Comparison of ENCODE assay signal across 9 cellular contexts in the genomic region with DNA sequence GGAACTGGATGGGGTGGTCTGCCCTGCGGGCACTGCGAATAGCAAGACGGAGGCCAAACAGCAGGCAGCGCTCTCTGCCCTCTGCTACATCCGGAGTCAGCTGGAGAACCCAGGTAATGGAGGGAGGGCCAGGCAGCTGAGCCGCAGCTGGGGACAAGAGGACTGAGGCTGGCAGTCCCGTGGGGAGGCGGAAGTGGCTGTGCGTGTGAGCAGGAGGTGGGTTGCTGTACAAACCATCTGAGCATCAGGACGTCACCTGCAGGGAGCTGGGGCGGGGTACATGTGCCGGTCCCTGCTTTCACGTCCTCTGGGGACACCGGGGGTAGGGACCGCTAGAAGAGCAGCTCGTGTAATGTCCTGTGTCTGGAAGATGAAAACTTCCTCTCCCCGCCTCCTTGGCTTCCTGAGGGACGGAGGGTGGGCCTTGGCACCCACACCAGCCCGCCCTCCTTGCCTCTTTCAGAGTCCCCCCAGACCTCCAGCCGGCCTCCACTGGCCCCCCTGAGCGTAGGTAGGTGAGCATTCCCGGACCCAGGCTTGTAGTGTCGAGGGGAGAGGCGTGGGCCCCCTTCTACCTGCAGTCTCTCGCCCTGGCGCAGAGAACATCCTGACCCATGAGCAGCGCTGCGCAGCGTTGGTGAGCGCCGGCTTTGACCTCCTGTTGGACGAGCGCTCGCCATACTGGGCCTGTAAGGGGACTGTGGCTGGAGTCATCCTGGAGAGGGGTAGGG. TPM values are rescaled to one million over a fixed set of nuclear protein-coding genes. Genes with fewer than 3 reads are reported as not detected.
A peak's percentile ranks its signal among the peaks of the same experiment; 100 is the strongest.
DNase-seq lines count a peak whose midpoint lies in the region; ATAC-seq and TF ChIP-seq lines count a peak whose summit lies in the region.
"Had no signal": no experiment of that assay in that cellular context is flagged by ENCODE, and none has a peak within 500 bp of the region (broad histone marks: within the 10 kb centered on the region; RNA-seq: fewer than 3 reads in every experiment).

No MANE protein-coding gene starts in this region.

- H3K9me3 Mint-ChIP-seq in activated naive CD4-positive, alpha-beta T cell treated with anti-CD3 and anti-CD28 coated beads for 36 hours: no peaks in the 10 kb centered on the region
- no peaks in the 10 kb centered on the region for H3K9me3 Mint-ChIP-seq in stimulated activated memory B cell treated with anti-CD40 and anti-IgM and Interleukin-4, amounts not matched to agents 10 μg/mL and 1 μg/mL and 100 μg/mL, for 72 hours

- CTCF ChIA-PET in activated naive CD4-positive, alpha-beta T cell treated with anti-CD3 and anti-CD28 coated beads for 36 hours (lab: Charles Lee): interaction anchor here (1.4 kb wide), 1 partner anchor 113 kb away, joined by 3 read pairs; no protein-coding TSS in a partner anchor

- peak; percentile 68 for ATAC-seq in stimulated activated memory B cell treated with anti-CD40 and anti-IgM and Interleukin-4, amounts not matched to agents 10 μg/mL and 1 μg/mL and 100 μg/mL, for 72 hours

- no peak for TF ChIP-seq CTCF in GM13976 (IDR thresholded peaks at IDR 0.05; ENCODE audit: borderline replicate concordance, control extremely low read depth, extremely low read depth, insufficient read depth, missing control alignments)

- DNase-seq in activated CD8-positive, alpha-beta memory T cell treated with anti-CD3 and anti-CD28 coated beads for 24 hours: peak; percentile 76
- DNase-seq in activated CD8-positive, alpha-beta memory T cell treated with anti-CD3 and anti-CD28 coated beads, Interleukin-2, amount 50 U/mL, for 4 hours: no peak
- DNase-seq in NCI-H1092 treated with DMSO at 0.1 percent for 48 hours (lab: John Stamatoyannopoulos, UW) (peak; percentile 35), C1 segment of cervical spinal cord (lab: John Stamatoyannopoulos, UW) (no peak), midbrain (lab: John Stamatoyannopoulos, UW) (no peak), GM13976 (ENCODE audit: low spot score) (no peak)
- DNase-seq in activated naive CD4-positive, alpha-beta T cell treated with anti-CD3 and anti-CD28 coated beads for 36 hours: peak; percentile 71

- no peaks in the 10 kb centered on the region for H3K36me3 Mint-ChIP-seq in activated naive CD4-positive, alpha-beta T cell treated with anti-CD3 and anti-CD28 coated beads for 36 hours (ENCODE audit: low read depth)
- H3K36me3 Mint-ChIP-seq in stimulated activated memory B cell treated with anti-CD40 and anti-IgM and Interleukin-4, amounts not matched to agents 10 μg/mL and 1 μg/mL and 100 μg/mL, for 72 hours: no peaks in the 10 kb centered on the region

- intact Hi-C loops in activated naive CD4-positive, alpha-beta T cell treated with anti-CD3 and anti-CD28 coated beads for 36 hours (cut with micrococcal nuclease): loop anchor here (2.0 kb wide), 1 partner anchor 312 kb away; no protein-coding TSS in a partner anchor

- no peak overlapping the region for H3K27ac Mint-ChIP-seq in activated naive CD4-positive, alpha-beta T cell treated with anti-CD3 and anti-CD28 coated beads for 36 hours
- peak overlapping the region; percentile 69 for H3K27ac Mint-ChIP-seq in stimulated activated memory B cell treated with anti-CD40 and anti-IgM and Interleukin-4, amounts not matched to agents 10 μg/mL and 1 μg/mL and 100 μg/mL, for 72 hours

- H3K27me3 Mint-ChIP-seq in activated naive CD4-positive, alpha-beta T cell treated with anti-CD3 and anti-CD28 coated beads for 36 hours (ENCODE audit: low read depth): no peaks in the 10 kb centered on the region
- peaks cover 42% of the 10 kb centered on the region for H3K27me3 Mint-ChIP-seq in stimulated activated memory B cell treated with anti-CD40 and anti-IgM and Interleukin-4, amounts not matched to agents 10 μg/mL and 1 μg/mL and 100 μg/mL, for 72 hours

- H3K4me1 Mint-ChIP-seq in activated naive CD4-positive, alpha-beta T cell treated with anti-CD3 and anti-CD28 coated beads for 36 hours (ENCODE audit: low read depth): peaks cover 17% of the 10 kb centered on the region
- peaks cover 10% of the 10 kb centered on the region for H3K4me1 Mint-ChIP-seq in stimulated activated memory B cell treated with anti-CD40 and anti-IgM and Interleukin-4, amounts not matched to agents 10 μg/mL and 1 μg/mL and 100 μg/mL, for 72 hours

- in situ Hi-C loops in GM13976 (cut with MboI; ENCODE audit: low sequenced_read_pairs, unreplicated experiment): no loop called here

- H3K4me3 Mint-ChIP-seq in activated naive CD4-positive, alpha-beta T cell treated with anti-CD3 and anti-CD28 coated beads for 36 hours: peak overlapping the region; percentile 54
- H3K4me3 Mint-ChIP-seq in stimulated activated memory B cell treated with anti-CD40 and anti-IgM and Interleukin-4, amounts not matched to agents 10 μg/mL and 1 μg/mL and 100 μg/mL, for 72 hours: peak overlapping the region; percentile 23

RNA-seq across cellular contexts. Expression of a gene that starts 3.7 kb away (rescaled TPM):
- total RNA-seq in activated naive CD4-positive, alpha-beta T cell treated with anti-CD3 and anti-CD28 coated beads for 36 hours: under 1 TPM; 0.30 to 0.45 TPM
- total RNA-seq: fibroblast of lung had no signal

RNA-seq across cellular contexts. Expression of a gene that starts 7.8 kb away (rescaled TPM):
- total RNA-seq in activated naive CD4-positive, alpha-beta T cell treated with anti-CD3 and anti-CD28 coated beads for 36 hours: 10 to 100 TPM; 59.3 to 66.2 TPM

RNA-seq across cellular contexts. Expression of a gene that starts 45.2 kb away (rescaled TPM):
- not detected for total RNA-seq in activated naive CD4-positive, alpha-beta T cell treated with anti-CD3 and anti-CD28 coated beads for 36 hours
- total RNA-seq: fibroblast of lung had no signal

RNA-seq across cellular contexts. Expression of a gene that starts 49.5 kb away (rescaled TPM):
- not detected for total RNA-seq in activated naive CD4-positive, alpha-beta T cell treated with anti-CD3 and anti-CD28 coated beads for 36 hours
- total RNA-seq: fibroblast of lung had no signal

RNA-seq across cellular contexts. Expression of a gene that starts 49.7 kb away (rescaled TPM):
- 1 to 10 TPM; 5.8 to 7.5 TPM for total RNA-seq in activated naive CD4-positive, alpha-beta T cell treated with anti-CD3 and anti-CD28 coated beads for 36 hours

Comparison
In these comparisons a context has a peak if more than half of its experiments do, and no peak if none do; other contexts are left out.
1. DNase-seq: peak in activated CD8-positive, alpha-beta memory T cell treated with anti-CD3 and anti-CD28 coated beads for 24 hours (single experiment), NCI-H1092 treated with DMSO at 0.1 percent for 48 hours (single experiment) and activated naive CD4-positive, alpha-beta T cell treated with anti-CD3 and anti-CD28 coated beads for 36 hours (single experiment); none in activated CD8-positive, alpha-beta memory T cell treated with anti-CD3 and anti-CD28 coated beads, Interleukin-2, amount 50 U/mL, for 4 hours (single experiment), C1 segment of cervical spinal cord (0 of 14), midbrain (single experiment) and GM13976 (single experiment).